In the genomic region with DNA sequence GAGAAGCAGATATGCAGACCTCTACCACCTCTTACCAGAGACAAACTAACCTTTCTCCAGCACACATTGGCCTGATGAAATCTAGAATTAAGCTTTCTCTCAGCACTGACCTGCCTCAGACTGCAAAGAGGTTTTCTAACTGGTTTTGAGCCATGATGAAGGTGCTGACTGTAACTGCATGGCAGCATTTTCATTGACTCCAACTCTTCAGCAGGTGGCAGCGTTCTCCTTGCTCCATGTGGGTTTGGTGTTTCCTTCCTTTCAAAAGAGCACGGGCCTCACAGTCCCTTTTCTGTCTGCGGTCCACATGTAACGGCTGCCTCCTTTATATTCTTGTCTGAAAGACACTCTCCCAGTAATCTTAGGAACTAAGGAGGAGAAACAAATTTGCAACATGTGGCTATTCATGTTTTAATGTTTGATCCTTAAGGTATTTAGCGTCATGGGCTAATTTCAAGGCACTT, we compare ENCODE assay signal across 8 cellular contexts. TPM values are rescaled to one million over a fixed set of nuclear protein-coding genes. Genes with fewer than 3 reads are reported as not detected.
A peak's percentile ranks its signal among the peaks of the same experiment; 100 is the strongest.
DNase-seq lines count a peak whose midpoint lies in the region; ATAC-seq and TF ChIP-seq lines count a peak whose summit lies in the region.

No MANE protein-coding gene starts in this region.

- no peak overlapping the region for H3K27ac ChIP-seq in thoracic aorta

- H3K27me3 ChIP-seq in thoracic aorta (replicated peaks; ENCODE audit: insufficient read depth), result no peaks in the 10 kb centered on the region

- peaks cover 3 to 4% of the 10 kb centered on the region in 2 donors for H3K4me1 Mint-ChIP-seq in effector memory CD8-positive, alpha-beta T cell (ENCODE audit: low read depth in 2 of 2)

- no peaks in the 10 kb centered on the region for H3K27me3 Mint-ChIP-seq in effector memory CD8-positive, alpha-beta T cell

- no peaks in the 10 kb centered on the region for H3K9me3 ChIP-seq in thoracic aorta

- H3K4me1 ChIP-seq in thoracic aorta (ENCODE audit: control insufficient read depth in 1 of 2, low read depth in 2 of 2), result peaks cover 0 to 2% of the 10 kb centered on the region in 2 donors

- no peaks in the 10 kb centered on the region for H3K9me3 Mint-ChIP-seq in effector memory CD8-positive, alpha-beta T cell

- H3K36me3 ChIP-seq in thoracic aorta, result no peaks in the 10 kb centered on the region

- DNase-seq in AG09319 (ENCODE audit: extremely low read depth, low read depth), result no peak
- peak; percentile 36 for DNase-seq in GM20000 (ENCODE audit: low spot score)
- peak; percentile 8 for DNase-seq in NCI-H2196 treated with DMSO at 0.1 percent for 48 hours (lab: John Stamatoyannopoulos, UW; ENCODE audit: unreplicated experiment)
- DNase-seq in activated CD4-positive, alpha-beta T cell treated with anti-CD3 and anti-CD28 coated beads, Interleukin-2, amount 50 U/mL, for 1 hour, result peak; percentile 33
- peak; percentile 35 to 39 (median 36) for DNase-seq in effector memory CD8-positive, alpha-beta T cell
- peak; percentile 64 for DNase-seq in mucosa of gallbladder (ENCODE audit: low spot score)
- no peak for DNase-seq in thoracic aorta (ENCODE audit: low spot score)
- DNase-seq in NCI-H774 (lab: John Stamatoyannopoulos, UW), result no peak

- H3K4me3 ChIP-seq in thoracic aorta, result no peak overlapping the region

- H3K4me3 Mint-ChIP-seq in effector memory CD8-positive, alpha-beta T cell, result no peak overlapping the region

- H3K27ac Mint-ChIP-seq in effector memory CD8-positive, alpha-beta T cell, result no peak overlapping the region

- ATAC-seq in effector memory CD8-positive, alpha-beta T cell (replicated peaks), result peak; percentile 91
- no peak for ATAC-seq in thoracic aorta (ENCODE audit: insufficient number of reproducible peaks, low FRiP score, low read depth)

- peaks cover 3% of the 10 kb centered on the region for H3K36me3 Mint-ChIP-seq in effector memory CD8-positive, alpha-beta T cell (ENCODE audit: insufficient read depth)

- TF ChIP-seq CTCF in AG09319 (IDR thresholded peaks at IDR 0.05; ENCODE audit: low read depth, low read length) (peak; percentile 71), GM20000 (IDR thresholded peaks at IDR 0.05; ENCODE audit: extremely low read depth, missing control alignments) (peak; percentile 34), thoracic aorta (IDR thresholded peaks at IDR 0.05) (peak; percentile 65)

RNA-seq across cellular contexts. Expression of a gene that starts 12.6 kb away (rescaled TPM):
- total RNA-seq in mucosa of gallbladder (0.69 TPM), thoracic aorta (under 1 TPM; 0.14 TPM)

RNA-seq across cellular contexts. Expression of a gene that starts 12.7 kb away (rescaled TPM):
- total RNA-seq in mucosa of gallbladder (89.9 TPM), thoracic aorta (100 to 1,000 TPM; 146 to 168 TPM)

RNA-seq across cellular contexts. Expression of a gene that starts 32.7 kb away (rescaled TPM):
- total RNA-seq in mucosa of gallbladder, result 39.2 TPM
- total RNA-seq in thoracic aorta, result 10 to 100 TPM; 25.3 to 29.1 TPM

Comparison
In these comparisons a context has a peak if more than half of its experiments do, and no peak if none do; other contexts are left out.
1. DNase-seq: peak in GM20000 (single experiment), NCI-H2196 treated with DMSO at 0.1 percent for 48 hours (single experiment), activated CD4-positive, alpha-beta T cell treated with anti-CD3 and anti-CD28 coated beads, Interleukin-2, amount 50 U/mL, for 1 hour (single experiment), effector memory CD8-positive, alpha-beta T cell (3 of 3) and mucosa of gallbladder (single experiment); none in AG09319 (single experiment), thoracic aorta (single experiment) and NCI-H774 (single experiment).
2. Peak in every context shown above with its lines, with median percentiles within 50 percentile points of each other: CTCF ChIP-seq.